9 cellular contexts compared by ENCODE assay signal in the genomic region with DNA sequence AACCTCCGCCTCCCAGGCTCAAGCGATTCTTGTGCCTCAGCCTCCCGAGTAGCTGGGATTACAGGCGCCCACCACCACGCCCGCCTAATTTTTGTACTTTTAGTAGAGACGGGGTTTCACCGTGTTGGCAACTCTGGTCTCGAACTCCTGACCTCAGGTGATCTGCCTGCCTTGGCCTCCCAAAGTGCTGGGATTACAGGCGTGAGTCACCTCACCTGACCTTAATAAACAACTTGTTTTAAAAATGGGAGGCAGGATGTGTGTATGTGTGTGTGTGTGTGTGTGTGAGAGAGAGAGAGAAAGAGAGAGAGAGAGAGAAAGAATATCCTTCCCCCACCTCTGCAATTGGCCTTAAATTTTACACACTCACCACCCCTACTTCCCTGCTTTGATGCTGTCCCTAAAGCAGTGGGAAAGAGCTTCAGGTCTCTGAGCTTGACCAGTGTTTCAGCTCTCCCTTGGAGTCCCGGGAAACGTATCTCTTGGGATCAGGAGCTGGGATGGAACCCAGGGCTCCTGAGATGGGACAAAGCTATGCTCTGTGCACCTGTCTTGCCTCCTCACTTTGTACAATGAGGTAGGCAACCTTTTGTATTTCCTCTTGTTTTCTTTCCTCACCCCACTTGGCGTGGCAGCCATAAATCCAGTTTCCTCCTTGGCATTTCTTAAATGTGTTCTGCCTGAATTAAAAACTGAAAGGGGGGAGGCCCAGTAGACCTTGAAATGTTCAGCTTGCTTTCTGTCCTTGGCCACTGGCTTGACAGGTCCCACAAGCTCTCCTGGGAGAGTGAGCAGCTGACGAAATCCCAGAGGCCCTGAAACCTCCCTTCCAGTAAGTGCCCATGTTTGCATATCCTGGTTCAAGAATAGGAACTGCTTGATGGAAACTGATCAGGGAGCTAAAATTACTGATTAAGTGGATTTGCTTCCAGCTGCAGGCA. TPM values are rescaled to one million over a fixed set of nuclear protein-coding genes. Genes with fewer than 3 reads are reported as not detected.
DNase-seq lines count a peak whose midpoint lies in the region; ATAC-seq and TF ChIP-seq lines count a peak whose summit lies in the region.
"Had no signal": no experiment of that assay in that cellular context is flagged by ENCODE, and none has a peak within 500 bp of the region (broad histone marks: within the 10 kb centered on the region; RNA-seq: fewer than 3 reads in every experiment).

No MANE protein-coding gene starts in this region.

- peaks cover 70% of the 10 kb centered on the region for H3K4me1 Mint-ChIP-seq in activated naive CD4-positive, alpha-beta T cell treated with anti-CD3 and anti-CD28 coated beads for 36 hours (ENCODE audit: low read depth)
- H3K4me1 Mint-ChIP-seq in CD8-positive, alpha-beta T cell (ENCODE audit: low read depth) = peaks cover 70% of the 10 kb centered on the region

- peak; percentile 54 for DNase-seq in activated naive CD4-positive, alpha-beta T cell treated with anti-CD3 and anti-CD28 coated beads for 36 hours
- no peak for DNase-seq in activated naive CD4-positive, alpha-beta T cell treated with Interleukin-2 at 50 U/mL for 16 hours
- DNase-seq in UCSD-AML1 (lab: John Stamatoyannopoulos, UW; ENCODE audit: unreplicated experiment) = peak; percentile 58
- DNase-seq in left lung = peak in 1 of 2 donors; percentile 81
- peak in 1 of 2 donors; percentile 87 for DNase-seq in upper lobe of left lung
- no peak for DNase-seq in CD8-positive, alpha-beta T cell
- DNase-seq: activated B cell treated with CpG ODN at 0.5 μM for 24 hours had no signal

- no peaks in the 10 kb centered on the region for H3K27me3 ChIP-seq in left lung
- H3K27me3 ChIP-seq in upper lobe of left lung = no peaks in the 10 kb centered on the region
- H3K27me3 ChIP-seq in CD8-positive, alpha-beta T cell (ENCODE audit: insufficient read depth, low read length) = no peaks in the 10 kb centered on the region

- no peak overlapping the region for H3K4me3 ChIP-seq in left lung
- H3K4me3 ChIP-seq in upper lobe of left lung = no peak overlapping the region
- H3K4me3 ChIP-seq in CD8-positive, alpha-beta T cell (ENCODE audit: low read depth, low read length) = no peak overlapping the region

- CTCF ChIA-PET in activated naive CD4-positive, alpha-beta T cell treated with anti-CD3 and anti-CD28 coated beads for 36 hours (lab: Charles Lee) = interaction anchor here (1.4 to 3.2 kb wide), 3 partner anchors 11 to 27 kb away, joined by 5 to 34 read pairs (median 10); no protein-coding TSS in a partner anchor
- CTCF ChIA-PET in CD8-positive, alpha-beta T cell (lab: Charles Lee) = interaction anchor here (0.6 to 4.5 kb wide), 6 partner anchors 9 to 218 kb away, joined by 3 to 30 read pairs (median 6); a partner anchor contains a TSS

- H3K36me3 ChIP-seq in left lung (no peaks in the 10 kb centered on the region), upper lobe of left lung (peaks cover 0 to 4% (median 0%) of the 10 kb centered on the region in 4 donors)
- no peaks in the 10 kb centered on the region for H3K36me3 ChIP-seq in CD8-positive, alpha-beta T cell (ENCODE audit: insufficient read depth, low read length)

- no peak for TF ChIP-seq CTCF in left lung (IDR thresholded peaks at IDR 0.05)
- TF ChIP-seq CTCF in upper lobe of left lung (IDR thresholded peaks at IDR 0.05) = no peak
- no peak for TF ChIP-seq CTCF in CD8-positive, alpha-beta T cell (IDR thresholded peaks at IDR 0.05)

- no peaks in the 10 kb centered on the region for H3K27me3 Mint-ChIP-seq in activated naive CD4-positive, alpha-beta T cell treated with anti-CD3 and anti-CD28 coated beads for 36 hours (ENCODE audit: low read depth)
- no peaks in the 10 kb centered on the region for H3K27me3 Mint-ChIP-seq in CD8-positive, alpha-beta T cell (ENCODE audit: low read depth)
- H3K27me3 Mint-ChIP-seq: activated B cell treated with CpG ODN at 0.5 μM for 24 hours had no signal

- POLR2A ChIA-PET in CD8-positive, alpha-beta T cell (lab: Charles Lee) = interaction anchor here (0.6 to 5.2 kb wide), 4 partner anchors 18 to 45 kb away, joined by 3 to 38 read pairs (median 3); a partner anchor contains a TSS

- H3K9me3 ChIP-seq in left lung (no peaks in the 10 kb centered on the region), upper lobe of left lung (no peaks in the 10 kb centered on the region)
- no peaks in the 10 kb centered on the region for H3K9me3 ChIP-seq in CD8-positive, alpha-beta T cell (ENCODE audit: low read length)

- intact Hi-C loops in activated naive CD4-positive, alpha-beta T cell treated with anti-CD3 and anti-CD28 coated beads for 36 hours (cut with micrococcal nuclease) = loop anchor here (10.0 kb wide), 2 partner anchors 143 to 373 kb away; a partner anchor contains a TSS
- intact Hi-C loops in left lung (cut with DNase I) = no loop called here
- intact Hi-C loops in CD8-positive, alpha-beta T cell (cut with DNase I, micrococcal nuclease) = no loop called here

- H3K27ac Mint-ChIP-seq in activated naive CD4-positive, alpha-beta T cell treated with anti-CD3 and anti-CD28 coated beads for 36 hours = peak overlapping the region; percentile 30
- H3K27ac Mint-ChIP-seq in CD8-positive, alpha-beta T cell = no peak overlapping the region
- H3K27ac Mint-ChIP-seq: activated B cell treated with CpG ODN at 0.5 μM for 24 hours had no signal

- TF ChIP-seq EP300 in upper lobe of left lung (IDR thresholded peaks at IDR 0.05) = peak in 2 of 4 donors; percentile 10 to 73

- WGBS in upper lobe of left lung, 2 donors = 66 to 73% methylated on average over 14 of the region's 14 CpGs

- TF ChIP-seq POLR2A in upper lobe of left lung (IDR thresholded peaks at IDR 0.05) = peak in 1 of 4 donors; percentile 30

- H3K4me3 Mint-ChIP-seq in activated naive CD4-positive, alpha-beta T cell treated with anti-CD3 and anti-CD28 coated beads for 36 hours = no peak overlapping the region
- no peak overlapping the region for H3K4me3 Mint-ChIP-seq in CD8-positive, alpha-beta T cell
- H3K4me3 Mint-ChIP-seq: activated B cell treated with CpG ODN at 0.5 μM for 24 hours had no signal

- H3K9me3 Mint-ChIP-seq in activated naive CD4-positive, alpha-beta T cell treated with anti-CD3 and anti-CD28 coated beads for 36 hours = no peaks in the 10 kb centered on the region
- H3K9me3 Mint-ChIP-seq in CD8-positive, alpha-beta T cell = no peaks in the 10 kb centered on the region
- H3K9me3 Mint-ChIP-seq: activated B cell treated with CpG ODN at 0.5 μM for 24 hours had no signal

- ATAC-seq in left lung = peak; percentile 76
- ATAC-seq in upper lobe of left lung (ENCODE audit: low FRiP score in 2 of 2) = peak; percentile 43 to 85
- no peak for ATAC-seq in GM19452 (IDR thresholded peaks at IDR 0.05; ENCODE audit: unreplicated experiment)
- ATAC-seq in GM21737 (IDR thresholded peaks at IDR 0.05; ENCODE audit: unreplicated experiment) = no peak
- no peak for ATAC-seq in CD8-positive, alpha-beta T cell

- peaks cover 23% of the 10 kb centered on the region for H3K36me3 Mint-ChIP-seq in activated naive CD4-positive, alpha-beta T cell treated with anti-CD3 and anti-CD28 coated beads for 36 hours (ENCODE audit: low read depth)
- peaks cover 26% of the 10 kb centered on the region for H3K36me3 Mint-ChIP-seq in CD8-positive, alpha-beta T cell

- H3K4me1 ChIP-seq in left lung (peaks cover 28 to 48% of the 10 kb centered on the region in 2 donors), upper lobe of left lung (peaks cover 31 to 69% (median 52%) of the 10 kb centered on the region in 4 donors)
- peaks cover 64% of the 10 kb centered on the region for H3K4me1 ChIP-seq in CD8-positive, alpha-beta T cell (ENCODE audit: insufficient read depth, low read length)

- H3K27ac ChIP-seq in left lung = peak overlapping the region; percentile 70 to 72
- H3K27ac ChIP-seq in upper lobe of left lung = peak overlapping the region; percentile 67 to 85 (median 81)
- H3K27ac ChIP-seq in CD8-positive, alpha-beta T cell (ENCODE audit: low read depth, low read length) = no peak overlapping the region

RNA-seq across cellular contexts. Expression of a gene that starts 17.8 kb away (rescaled TPM):
- 100 to 1,000 TPM; 106 to 108 TPM for total RNA-seq in activated naive CD4-positive, alpha-beta T cell treated with anti-CD3 and anti-CD28 coated beads for 36 hours
- total RNA-seq in left lung (100 to 1,000 TPM; 194 to 259 TPM), upper lobe of left lung (100 to 1,000 TPM; 208 to 377 (median 279) TPM)
- 100 to 1,000 TPM; 207 to 212 TPM for total RNA-seq in CD8-positive, alpha-beta T cell

RNA-seq across cellular contexts. Expression of a gene that starts 45.7 kb away (rescaled TPM):
- total RNA-seq in activated naive CD4-positive, alpha-beta T cell treated with anti-CD3 and anti-CD28 coated beads for 36 hours = 10 to 100 TPM; 28.2 to 28.6 TPM
- 10 to 100 TPM; 23.5 to 24.2 TPM for total RNA-seq in left lung
- total RNA-seq in upper lobe of left lung = 10 to 100 TPM; 13.2 to 32.5 (median 20.8) TPM
- total RNA-seq in CD8-positive, alpha-beta T cell = 10 to 100 TPM; 13.7 to 15.4 TPM

Comparison
In these comparisons a context has a peak if more than half of its experiments do, and no peak if none do; other contexts are left out.
1. DNase-seq: peak in activated naive CD4-positive, alpha-beta T cell treated with anti-CD3 and anti-CD28 coated beads for 36 hours (single experiment) and UCSD-AML1 (single experiment); none in activated naive CD4-positive, alpha-beta T cell treated with Interleukin-2 at 50 U/mL for 16 hours (single experiment) and CD8-positive, alpha-beta T cell (0 of 7).
2. ATAC-seq: peak in left lung (single experiment) and upper lobe of left lung (2 of 2); none in GM19452 (single experiment), GM21737 (single experiment) and CD8-positive, alpha-beta T cell (single experiment).